ENCODE assay signal across 27 cellular contexts in the genomic region with DNA sequence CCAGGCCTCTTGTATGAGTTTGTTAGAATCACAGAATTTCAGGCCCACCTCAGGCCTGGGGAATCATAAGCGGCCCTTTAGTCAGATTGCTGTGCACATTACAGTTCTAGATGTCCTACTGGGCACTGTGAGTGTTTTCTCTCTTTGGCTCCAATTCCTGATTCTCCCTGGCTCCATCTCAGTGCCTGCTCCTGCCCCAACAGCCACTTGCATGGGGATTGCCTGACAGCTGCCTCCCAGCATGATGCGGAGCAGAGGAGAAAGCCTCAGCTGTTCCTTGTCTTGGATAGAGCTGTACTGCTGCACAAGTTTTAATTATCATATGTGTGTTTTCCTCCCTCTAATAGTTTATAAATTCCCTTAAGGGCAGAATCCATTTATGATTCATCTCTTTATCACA.
"Had no signal": no experiment of that assay in that cellular context is flagged by ENCODE, and none has a peak within 500 bp of the region (broad histone marks: within the 10 kb centered on the region; RNA-seq: fewer than 3 reads in every experiment).

No MANE protein-coding gene starts in this region.

- H3K27me3 Mint-ChIP-seq: activated naive CD8-positive, alpha-beta T cell treated with anti-CD3 and anti-CD28 coated beads for 36 hours had no signal

- H3K27ac Mint-ChIP-seq: activated naive CD4-positive, alpha-beta T cell treated with anti-CD3 and anti-CD28 coated beads for 36 hours; activated naive CD8-positive, alpha-beta T cell treated with anti-CD3 and anti-CD28 coated beads for 36 hours; activated T-helper 1 cell treated with anti-CD3 and anti-CD28 coated beads, Interleukin-12 subunit alpha, Interleukin-12 subunit beta, Interleukin-2, Interleukin-4 antibody, amounts not matched to agents 30 ng/mL and 10 ng/mL and 1 ng/mL, durations not matched to agents 14 hours and 24 hours and 36 hours; natural killer cell; neural progenitor cell had no signal

- H3K4me3 ChIP-seq: adrenal gland, body of pancreas, cardiac muscle cell, heart right ventricle, left ventricle myocardium inferior, lung, neural progenitor cell, right lobe of liver, tibial nerve had no signal

- H3K27ac ChIP-seq: adrenal gland, body of pancreas, cardiac muscle cell, foreskin keratinocyte, heart right ventricle, left ventricle myocardium inferior, neural progenitor cell, right lobe of liver, tibial nerve, VCaP had no signal

- H3K4me1 ChIP-seq: adrenal gland, body of pancreas, foreskin keratinocyte, heart right ventricle, left ventricle myocardium inferior, neural progenitor cell, right lobe of liver, tibial nerve had no signal

- H3K36me3 ChIP-seq: adrenal gland, cardiac muscle cell, heart right ventricle, left ventricle myocardium inferior, neural progenitor cell, right lobe of liver, tibial nerve had no signal

- H3K4me2 ChIP-seq: neural progenitor cell had no signal

- H3K27me3 ChIP-seq: adrenal gland, body of pancreas, cardiac muscle cell, foreskin keratinocyte, heart right ventricle, neural progenitor cell, right lobe of liver, tibial nerve had no signal

- H3K4me1 Mint-ChIP-seq: activated naive CD8-positive, alpha-beta T cell treated with anti-CD3 and anti-CD28 coated beads for 36 hours; natural killer cell had no signal

- DNase-seq: activated CD4-positive, alpha-beta T cell treated with anti-CD3 and anti-CD28 coated beads for 48 hours; activated CD4-positive, alpha-beta T cell treated with anti-CD3 and anti-CD28 coated beads, Interleukin-2, amount 50 U/mL, for 48 hours; activated CD8-positive, alpha-beta memory T cell treated with anti-CD3 and anti-CD28 coated beads for 24 hours; activated effector memory CD4-positive, alpha-beta T cell treated with anti-CD3 and anti-CD28 coated beads, Interleukin-2, amount 50 U/mL, for 16 hours; activated naive CD4-positive, alpha-beta T cell treated with anti-CD3 and anti-CD28 coated beads for 36 hours; activated naive CD8-positive, alpha-beta T cell treated with anti-CD3 and anti-CD28 coated beads for 36 hours; adrenal gland; aorta; body of pancreas; cortex of kidney; foreskin keratinocyte; heart right ventricle; left ventricle myocardium inferior; mesendoderm; natural killer cell; posterior cingulate gyrus; right lobe of liver; stimulated activated CD4-positive, alpha-beta T cell treated with anti-CD3 and anti-CD28 coated beads, Interleukin-2, amount 100 ng/mL, for 48 hours; stimulated activated naive CD4-positive, alpha-beta T cell treated with Interleukin-2 at 50 U/mL for 16 hours had no signal

- ATAC-seq: activated CD4-positive, CD25-positive, alpha-beta regulatory T cell treated with anti-CD3 and anti-CD28 coated beads, Interleukin-2, amount 50 U/mL, for 24 hours; body of pancreas; esophagus mucosa; foreskin keratinocyte; heart right ventricle; natural killer cell; right lobe of liver had no signal

- H3K36me3 Mint-ChIP-seq: activated naive CD8-positive, alpha-beta T cell treated with anti-CD3 and anti-CD28 coated beads for 36 hours had no signal

- H3K4me3 Mint-ChIP-seq: activated naive CD4-positive, alpha-beta T cell treated with anti-CD3 and anti-CD28 coated beads for 36 hours; activated naive CD8-positive, alpha-beta T cell treated with anti-CD3 and anti-CD28 coated beads for 36 hours; activated T-helper 1 cell treated with anti-CD3 and anti-CD28 coated beads, Interleukin-12 subunit alpha, Interleukin-12 subunit beta, Interleukin-2, Interleukin-4 antibody, amounts not matched to agents 30 ng/mL and 10 ng/mL and 1 ng/mL, durations not matched to agents 14 hours and 24 hours and 36 hours; natural killer cell; neural progenitor cell had no signal

- H3K9ac ChIP-seq: neural progenitor cell had no signal

- H3K9me3 ChIP-seq: adrenal gland, body of pancreas, right lobe of liver had no signal

- H2AFZ ChIP-seq: neural progenitor cell had no signal
